27 cellular contexts compared by ENCODE assay signal in the genomic region with DNA sequence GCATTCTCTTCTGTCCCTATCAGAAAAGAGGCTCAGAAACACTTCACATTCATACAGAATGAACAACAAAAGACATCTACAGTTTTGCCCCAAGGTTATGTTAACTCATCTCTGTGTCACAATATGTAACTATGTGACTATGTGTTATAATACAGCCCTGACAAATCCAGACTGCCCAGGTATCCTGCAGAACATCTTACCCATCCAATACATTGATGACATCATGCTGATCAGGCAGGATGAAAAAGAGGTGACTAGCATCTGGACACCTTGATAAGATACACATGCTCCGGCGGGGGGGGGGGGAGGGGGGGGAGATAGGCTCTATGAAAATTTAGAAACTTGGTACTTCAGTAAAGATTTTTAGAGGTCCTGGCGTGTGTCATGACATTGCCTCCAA.
"Had no signal": no experiment of that assay in that cellular context is flagged by ENCODE, and none has a peak within 500 bp of the region (broad histone marks: within the 10 kb centered on the region; RNA-seq: fewer than 3 reads in every experiment).

No MANE protein-coding gene starts in this region.

- H3K9me3 Mint-ChIP-seq: neural progenitor cell had no signal

- H3K4me1 Mint-ChIP-seq: mesothelial cell of epicardium; naive B cell; neural progenitor cell; stimulated activated effector memory CD8-positive, alpha-beta T cell treated with anti-CD3 and anti-CD28 coated beads, Interleukin-12 subunit alpha, Interleukin-12 subunit beta, amount 100 ng/mL, for 72 hours had no signal

- H3K4me3 ChIP-seq: dorsolateral prefrontal cortex, gastroesophageal sphincter, heart left ventricle, lung, mucosa of descending colon, neural progenitor cell, smooth muscle cell, stomach, thyroid gland had no signal

- H3K27me3 ChIP-seq: dorsolateral prefrontal cortex, gastroesophageal sphincter, heart left ventricle, neural progenitor cell, stomach, thyroid gland had no signal

- H3K27ac ChIP-seq: dorsolateral prefrontal cortex, gastroesophageal sphincter, heart left ventricle, neural progenitor cell, parathyroid adenoma, stomach, thyroid gland had no signal

- H3K27ac Mint-ChIP-seq: mesothelial cell of epicardium; natural killer cell treated with Interleukin-12 subunit alpha and Interleukin-12 subunit beta and Interleukin-15 and Interleukin-18, amount 100 ng/mL, for 72 hours; neural progenitor cell; progenitor cell of endocrine pancreas; stimulated activated effector memory CD8-positive, alpha-beta T cell treated with anti-CD3 and anti-CD28 coated beads, Interleukin-12 subunit alpha, Interleukin-12 subunit beta, amount 100 ng/mL, for 72 hours; type B pancreatic cell had no signal

- H3K36me3 ChIP-seq: gastroesophageal sphincter, heart left ventricle, neural progenitor cell, stomach, thyroid gland had no signal

- H3K4me3 Mint-ChIP-seq: mesothelial cell of epicardium; naive B cell; natural killer cell treated with Interleukin-12 subunit alpha and Interleukin-12 subunit beta and Interleukin-15 and Interleukin-18, amount 100 ng/mL, for 72 hours; neural progenitor cell; stimulated activated effector memory CD8-positive, alpha-beta T cell treated with anti-CD3 and anti-CD28 coated beads, Interleukin-12 subunit alpha, Interleukin-12 subunit beta, amount 100 ng/mL, for 72 hours; type B pancreatic cell had no signal

- H3K36me3 Mint-ChIP-seq: neural progenitor cell; stimulated activated effector memory CD8-positive, alpha-beta T cell treated with anti-CD3 and anti-CD28 coated beads, Interleukin-12 subunit alpha, Interleukin-12 subunit beta, amount 100 ng/mL, for 72 hours; type B pancreatic cell had no signal

- H3K4me2 ChIP-seq: neural progenitor cell, smooth muscle cell had no signal

- H3K79me2 ChIP-seq: parathyroid adenoma had no signal

- H2AFZ ChIP-seq: neural progenitor cell, parathyroid adenoma had no signal

- DNase-seq: dorsolateral prefrontal cortex; effector CD4-positive, alpha-beta T cell; foreskin fibroblast; heart left ventricle; hippocampal formation; kidney; mesenchymal stem cell; mucosa of descending colon; naive B cell; stimulated activated CD4-positive, alpha-beta T cell treated with anti-CD3 and anti-CD28 coated beads, Interleukin-12 subunit alpha, Interleukin-12 subunit beta, amount 100 ng/mL, for 4 hours; stimulated activated CD4-positive, alpha-beta T cell treated with anti-CD3 and anti-CD28 coated beads, Interleukin-1b, Interleukin-23, amount 100 ng/mL, for 48 hours; stimulated activated CD4-positive, alpha-beta T cell treated with anti-CD3 and anti-CD28 coated beads, Interleukin-4, amount 100 ng/mL, for 1 hour; stimulated activated naive CD4-positive, alpha-beta T cell treated with Interleukin-2 at 50 U/mL for 16 hours; stomach; thyroid gland had no signal

- H3K4me1 ChIP-seq: gastroesophageal sphincter, heart left ventricle, neural progenitor cell, parathyroid adenoma, stomach, thyroid gland had no signal

- H3K9ac ChIP-seq: neural progenitor cell, parathyroid adenoma had no signal

- ATAC-seq: gastroesophageal sphincter; heart left ventricle; left lobe of liver; mucosa of descending colon; natural killer cell treated with Interleukin-12 subunit alpha and Interleukin-12 subunit beta and Interleukin-15 and Interleukin-18, amount 100 ng/mL, for 72 hours; sciatic nerve; stimulated activated effector memory CD8-positive, alpha-beta T cell treated with anti-CD3 and anti-CD28 coated beads, Interleukin-12 subunit alpha, Interleukin-12 subunit beta, amount 100 ng/mL, for 72 hours had no signal

- H3K9me3 ChIP-seq: gastroesophageal sphincter, heart left ventricle, mucosa of descending colon, stomach, thyroid gland had no signal
